In the genomic region with DNA sequence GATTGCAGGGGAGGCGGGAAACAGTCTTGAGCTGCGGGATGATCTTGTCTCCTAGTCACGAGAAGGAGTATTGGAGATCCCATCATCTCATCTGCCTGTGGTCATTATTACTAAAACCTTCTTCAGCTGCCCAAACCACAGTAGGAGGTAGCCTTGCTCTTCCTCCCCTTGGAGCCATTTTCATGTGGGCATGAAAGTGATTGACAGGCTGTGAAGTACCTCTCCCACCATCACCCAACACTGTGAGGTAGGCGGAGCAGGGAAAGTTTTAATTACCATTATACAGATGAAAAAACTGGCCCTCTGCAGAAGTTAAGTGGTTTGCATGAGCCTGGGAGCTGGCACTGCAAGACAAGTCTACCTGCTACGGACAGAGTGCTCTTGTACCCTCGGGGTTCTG, we compare ENCODE assay signal across 17 cellular contexts.
A peak's percentile ranks its signal among the peaks of the same experiment; 100 is the strongest.
DNase-seq lines count a peak whose midpoint lies in the region; ATAC-seq, FAIRE-seq and TF ChIP-seq lines count a peak whose summit lies in the region.
"Had no signal": no experiment of that assay in that cellular context is flagged by ENCODE, and none has a peak within 500 bp of the region (broad histone marks: within the 10 kb centered on the region; RNA-seq: fewer than 3 reads in every experiment).

No MANE protein-coding gene starts in this region.

- no peaks in the 10 kb centered on the region for H3K27me3 ChIP-seq in DND-41 (ENCODE audit: insufficient read depth, low read length, poor library complexity)
- H3K27me3 ChIP-seq in Karpas-422 (ENCODE audit: low read length), result no peaks in the 10 kb centered on the region
- no peaks in the 10 kb centered on the region for H3K27me3 ChIP-seq in K562 (ENCODE audit: control insufficient read depth in 2 of 2, insufficient read depth in 2 of 2, low read length in 2 of 2)
- H3K27me3 ChIP-seq in right lobe of liver, result no peaks in the 10 kb centered on the region
- H3K27me3 ChIP-seq: SJCRH30 had no signal

- in situ Hi-C loops in K562 (cut with MboI), result no loop called here

- no peak overlapping the region for H3K27ac Mint-ChIP-seq in activated CD8-positive, alpha-beta T cell treated with anti-CD3 and anti-CD28 coated beads, Interleukin-2, amount 10 ng/mL, durations not matched to agents 7 days and 5 days

- H3K4me1 ChIP-seq in DND-41 (ENCODE audit: insufficient read depth, low read length) (peaks cover 96% of the 10 kb centered on the region), Karpas-422 (ENCODE audit: low read length) (peaks cover 62% of the 10 kb centered on the region), K562 (replicated peaks in 1 of 2; ENCODE audit: control insufficient read depth in 2 of 2, insufficient read depth in 2 of 2, low read length in 2 of 2) (peaks cover 0 to 3% of the 10 kb centered on the region in 2 experiments; a peak in 1 of 5 replicates), right lobe of liver (peaks cover 0 to 7% (median 0%) of the 10 kb centered on the region in 4 donors)
- H3K4me1 ChIP-seq: SJCRH30 had no signal

- no peak overlapping the region for H2AFZ ChIP-seq in DND-41 (ENCODE audit: low read depth, low read length)
- H2AFZ ChIP-seq in Karpas-422 (ENCODE audit: low read length), result no peak overlapping the region
- no peak overlapping the region for H2AFZ ChIP-seq in K562 (ENCODE audit: low read depth, low read length)

- H3K27ac ChIP-seq in DND-41 (ENCODE audit: low read length) (peak overlapping the region; percentile 91), Karpas-422 (ENCODE audit: low read length) (peak overlapping the region; percentile 48), K562 (ENCODE audit: extremely low read depth, low read depth, low read length) (no peak overlapping the region), right lobe of liver (no peak overlapping the region)
- H3K27ac ChIP-seq: SJCRH30 had no signal

- no peak overlapping the region for H3K4me3 Mint-ChIP-seq in activated CD8-positive, alpha-beta T cell treated with anti-CD3 and anti-CD28 coated beads, Interleukin-2, amount 10 ng/mL, durations not matched to agents 7 days and 5 days

- BruUV-seq in K562 (replicated peaks; lab: Mats Ljungman, UMichigan), result no TSS peak

- no peaks in the 10 kb centered on the region for H3K9me3 Mint-ChIP-seq in activated CD8-positive, alpha-beta T cell treated with anti-CD3 and anti-CD28 coated beads, Interleukin-2, amount 10 ng/mL, durations not matched to agents 7 days and 5 days (ENCODE audit: insufficient read depth)

- peaks cover 17% of the 10 kb centered on the region for H3K4me1 Mint-ChIP-seq in activated CD8-positive, alpha-beta T cell treated with anti-CD3 and anti-CD28 coated beads, Interleukin-2, amount 10 ng/mL, durations not matched to agents 7 days and 5 days (ENCODE audit: low read depth)

- H3K9me3 ChIP-seq in DND-41 (ENCODE audit: insufficient read depth, low read length, severe bottlenecking) (no peaks in the 10 kb centered on the region), Karpas-422 (ENCODE audit: low read length) (no peaks in the 10 kb centered on the region), K562 (replicated peaks; ENCODE audit: control insufficient read depth, insufficient read depth, low read depth, low read length) (no peaks in the 10 kb centered on the region), right lobe of liver (no peaks in the 10 kb centered on the region)
- H3K9me3 ChIP-seq: SJCRH30 had no signal

- no peak for ATAC-seq in DND-41 (ENCODE audit: insufficient read depth, low read depth)
- ATAC-seq in K562, result no peak
- no peak for ATAC-seq in activated CD8-positive, alpha-beta T cell treated with anti-CD3 and anti-CD28 coated beads, Interleukin-2, amount 10 ng/mL, durations not matched to agents 7 days and 5 days
- no peak for ATAC-seq in GM18867 (IDR thresholded peaks at IDR 0.05; ENCODE audit: unreplicated experiment)
- ATAC-seq in right lobe of liver, result no peak
- ATAC-seq: HepG2 had no signal

- peaks cover 98% of the 10 kb centered on the region for H3K79me2 ChIP-seq in DND-41 (ENCODE audit: insufficient read depth, low read length)
- H3K79me2 ChIP-seq in Karpas-422 (ENCODE audit: low read length), result peaks cover 94% of the 10 kb centered on the region
- no peaks in the 10 kb centered on the region for H3K79me2 ChIP-seq in K562 (ENCODE audit: control insufficient read depth, insufficient read depth, low read length)

- H3K36me3 ChIP-seq in DND-41 (ENCODE audit: insufficient read depth, low read length) (peaks cover 91% of the 10 kb centered on the region), Karpas-422 (ENCODE audit: insufficient read depth, low read length) (no peaks in the 10 kb centered on the region), K562 (ENCODE audit: control insufficient read depth, insufficient read depth, low read length) (no peaks in the 10 kb centered on the region), right lobe of liver (no peaks in the 10 kb centered on the region)

- TF ChIP-seq EP300 in K562 (IDR thresholded peaks at IDR 0.05; ENCODE audit: low read length), result no peak

- H3K9ac ChIP-seq in DND-41 (ENCODE audit: low read depth, low read length) (no peak overlapping the region), Karpas-422 (ENCODE audit: low read length) (no peak overlapping the region), K562 (ENCODE audit: insufficient read depth in 1 of 2, low read depth in 2 of 2, low read length in 2 of 2) (no peak overlapping the region)

- no peak for TF ChIP-seq RAD21 in K562 (CRISPR knock-in tag; conservative IDR thresholded peaks at IDR 0.05 in 1 of 2, IDR thresholded peaks at IDR 0.05 in 1 of 2)

- no peak overlapping the region for H3K4me2 ChIP-seq in DND-41 (ENCODE audit: insufficient read depth, low read length)
- H3K4me2 ChIP-seq in Karpas-422 (ENCODE audit: low read depth, low read length, poor library complexity, severe bottlenecking), result no peak overlapping the region
- H3K4me2 ChIP-seq in K562 (ENCODE audit: insufficient read depth, low read length), result no peak overlapping the region

- POLR2A ChIA-PET in K562 (lab: Yijun Ruan, JAX), result interaction anchor here (0.6 kb wide), 1 partner anchor 14 kb away, joined by 3 read pairs; no protein-coding TSS in a partner anchor
- POLR2A ChIA-PET in activated CD8-positive, alpha-beta T cell treated with anti-CD3 and anti-CD28 coated beads, Interleukin-2, amount 10 ng/mL, durations not matched to agents 7 days and 5 days (lab: Charles Lee), result no interaction called here

- FAIRE-seq in K562 (lab: Jason Lieb, UNC), result no peak
- FAIRE-seq: HepG2, RCC 7860 had no signal

- CTCF ChIA-PET in K562 (lab: Yijun Ruan, JAX; ENCODE audit: low intra/inter-chr PET ratio), result no interaction called here
- CTCF ChIA-PET in activated CD8-positive, alpha-beta T cell treated with anti-CD3 and anti-CD28 coated beads, Interleukin-2, amount 10 ng/mL, durations not matched to agents 7 days and 5 days (lab: Charles Lee), result no interaction called here

- H3K36me3 Mint-ChIP-seq in activated CD8-positive, alpha-beta T cell treated with anti-CD3 and anti-CD28 coated beads, Interleukin-2, amount 10 ng/mL, durations not matched to agents 7 days and 5 days (ENCODE audit: low read depth), result peaks cover 3% of the 10 kb centered on the region

- H3K9me1 ChIP-seq in K562 (ENCODE audit: control insufficient read depth, insufficient read depth, low read length), result no peaks in the 10 kb centered on the region

- TF ChIP-seq CTCF in DND-41 (IDR thresholded peaks at IDR 0.05; ENCODE audit: borderline replicate concordance, extremely low read depth, low read length, poor library complexity, severe bottlenecking), result no peak
- TF ChIP-seq CTCF in K562 (IDR thresholded peaks at IDR 0.05 in 2 of 3, conservative IDR thresholded peaks at IDR 0.05 in 1 of 3; ENCODE audit: insufficient read depth in 2 of 3, low read depth in 1 of 3, low read length in 3 of 3), result no peak
- no peak for TF ChIP-seq CTCF in right lobe of liver (IDR thresholded peaks at IDR 0.05)

- 72% methylated on average over 6 of the region's 6 CpGs for WGBS in K562 (ENCODE audit: insufficient coverage, low coverage, missing lambda C conversion rate)
- 94% methylated on average over 6 of the region's 6 CpGs for WGBS in right lobe of liver (ENCODE audit: insufficient coverage, low coverage, low lambda C conversion rate, missing lambda C conversion rate)

- H3K27me3 Mint-ChIP-seq in activated CD8-positive, alpha-beta T cell treated with anti-CD3 and anti-CD28 coated beads, Interleukin-2, amount 10 ng/mL, durations not matched to agents 7 days and 5 days (ENCODE audit: low read depth), result no peaks in the 10 kb centered on the region

- TF ChIP-seq POLR2A in K562 (conservative IDR thresholded peaks at IDR 0.05) (no peak), right lobe of liver (IDR thresholded peaks at IDR 0.05) (no peak)

- H4K20me1 ChIP-seq in DND-41 (ENCODE audit: insufficient read depth, low read length) (0 out of 2 replicates have a peak, but pooled peaks cover 3% of the 10 kb centered on the region), Karpas-422 (ENCODE audit: insufficient read depth, low read depth, low read length) (no peaks in the 10 kb centered on the region), K562 (replicated peaks; ENCODE audit: control insufficient read depth, insufficient read depth, low read length) (peaks cover 3% of the 10 kb centered on the region)

- no peaks in the 10 kb centered on the region for H3K9me2 ChIP-seq in Karpas-422 (replicated peaks; ENCODE audit: insufficient read depth, low read length)

- H3K4me3 ChIP-seq in DND-41 (ENCODE audit: low read depth in 1 of 2, low read length in 2 of 2), result no peak overlapping the region
- H3K4me3 ChIP-seq in Karpas-422 (ENCODE audit: low read length), result no peak overlapping the region
- no peak overlapping the region for H3K4me3 ChIP-seq in K562
- no peak overlapping the region for H3K4me3 ChIP-seq in right lobe of liver
- H3K4me3 ChIP-seq: SJCRH30 had no signal

- intact Hi-C loops in K562 (cut with micrococcal nuclease) (no loop called here), right lobe of liver (cut with DNase I) (no loop called here)

- DNase-seq in DND-41 (no peak), Karpas-422 (no peak), K562 (ENCODE audit: extremely low read depth in 1 of 4, low spot score in 3 of 4) (no peak), HK-2 (ENCODE audit: unreplicated experiment) (no peak), right lobe of liver (no peak)
- DNase-seq in activated CD8-positive, alpha-beta T cell treated with anti-CD3 and anti-CD28 coated beads, Interleukin-2, amount 10 ng/mL, durations not matched to agents 7 days and 5 days, result no peak
- DNase-seq: C1 segment of cervical spinal cord, GDM1, NCI-H1694, NCI-H2081, NCI-H2171, NCI-H524 treated with DMSO at 0.1 percent for 48 hours, NCI-H82, SJCRH30 had no signal

TF ChIP-seq in K562, 482 proteins besides CTCF, POLR2A, EP300 and RAD21 (continues in another document):
- TF ChIP-seq, protein P1, sequence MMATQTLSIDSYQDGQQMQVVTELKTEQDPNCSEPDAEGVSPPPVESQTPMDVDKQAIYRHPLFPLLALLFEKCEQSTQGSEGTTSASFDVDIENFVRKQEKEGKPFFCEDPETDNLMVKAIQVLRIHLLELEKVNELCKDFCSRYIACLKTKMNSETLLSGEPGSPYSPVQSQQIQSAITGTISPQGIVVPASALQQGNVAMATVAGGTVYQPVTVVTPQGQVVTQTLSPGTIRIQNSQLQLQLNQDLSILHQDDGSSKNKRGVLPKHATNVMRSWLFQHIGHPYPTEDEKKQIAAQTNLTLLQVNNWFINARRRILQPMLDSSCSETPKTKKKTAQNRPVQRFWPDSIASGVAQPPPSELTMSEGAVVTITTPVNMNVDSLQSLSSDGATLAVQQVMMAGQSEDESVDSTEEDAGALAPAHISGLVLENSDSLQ (IDR thresholded peaks at IDR 0.05), result 0 out of 2 replicates have a peak, but pooled peaks have one; percentile 24

Comparison
In these comparisons a context has a peak if more than half of its experiments do, and no peak if none do; other contexts are left out.
1. H3K27ac ChIP-seq: peak in DND-41 (single experiment) and Karpas-422 (single experiment); none in K562 (single experiment) and right lobe of liver (0 of 3).